12 cellular contexts compared by ENCODE assay signal in the genomic region with DNA sequence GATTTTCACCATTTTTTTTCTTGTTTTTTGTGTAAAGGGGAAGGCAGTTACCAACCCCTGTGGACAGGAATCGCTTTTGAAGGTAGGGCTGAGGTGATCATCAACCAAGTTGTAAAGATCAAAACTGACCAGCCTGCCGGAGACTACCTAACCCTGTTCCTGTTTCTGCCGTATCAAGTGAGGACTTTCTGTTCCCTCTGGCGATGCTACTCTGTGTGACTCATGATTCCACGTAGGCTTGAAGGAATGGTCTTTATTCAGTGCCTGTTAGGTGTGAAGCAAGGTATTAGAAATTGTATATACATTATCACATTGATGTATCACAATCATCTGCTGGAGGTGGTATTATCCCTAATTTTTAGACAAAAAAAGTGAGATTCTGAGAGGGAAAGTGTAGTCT.
DNase-seq lines count a peak whose midpoint lies in the region; ATAC-seq and TF ChIP-seq lines count a peak whose summit lies in the region.
"Had no signal": no experiment of that assay in that cellular context is flagged by ENCODE, and none has a peak within 500 bp of the region (broad histone marks: within the 10 kb centered on the region; RNA-seq: fewer than 3 reads in every experiment).

No MANE protein-coding gene starts in this region.

- TF ChIP-seq CTCF in RWPE1 (conservative IDR thresholded peaks at IDR 0.05; ENCODE audit: low read depth) (no peak), foreskin keratinocyte (conservative IDR thresholded peaks at IDR 0.05) (no peak), type B pancreatic cell (conservative IDR thresholded peaks at IDR 0.05) (no peak)

- CTCF ChIA-PET in RWPE1 (lab: Yijun Ruan, JAX), result interaction anchor here (0.6 kb wide), 1 partner anchor 11 kb away, joined by 3 read pairs; no protein-coding TSS in a partner anchor

- H3K4me1 ChIP-seq in foreskin keratinocyte, result peaks cover 35% of the 10 kb centered on the region

- H3K4me3 Mint-ChIP-seq in type B pancreatic cell, result no peak overlapping the region
- H3K4me3 Mint-ChIP-seq: natural killer cell had no signal

- peak; percentile 99 for ATAC-seq in foreskin keratinocyte
- ATAC-seq: K562, natural killer cell had no signal

- peak overlapping the region; percentile 68 for H3K27ac Mint-ChIP-seq in type B pancreatic cell
- H3K27ac Mint-ChIP-seq: natural killer cell had no signal

- peaks cover 20% of the 10 kb centered on the region for H3K36me3 Mint-ChIP-seq in type B pancreatic cell
- H3K36me3 Mint-ChIP-seq: natural killer cell had no signal

- no peaks in the 10 kb centered on the region for H3K27me3 ChIP-seq in foreskin keratinocyte

- H3K9me3 Mint-ChIP-seq in type B pancreatic cell, result peaks cover 9% of the 10 kb centered on the region
- H3K9me3 Mint-ChIP-seq: natural killer cell had no signal

- H3K27me3 Mint-ChIP-seq in type B pancreatic cell, result no peaks in the 10 kb centered on the region

- DNase-seq in HCEC 1CT (peak; percentile 74), RWPE1 (ENCODE audit: low spot score) (peak; percentile 86), foreskin keratinocyte (peak; percentile 81 to 93), type B pancreatic cell (ENCODE audit: extremely low spot score, unreplicated experiment) (no peak), OCI-M1 (lab: John Stamatoyannopoulos, UW) (no peak), GM19238 (ENCODE audit: insufficient read length, low spot score) (no peak)
- DNase-seq in stimulated activated CD4-positive, alpha-beta T cell treated with anti-CD3 and anti-CD28 coated beads, Interleukin-2, amount 100 ng/mL, for 24 hours, result no peak
- DNase-seq: activated T-cell treated with anti-CD3 and anti-CD28 coated beads, Interleukin-2, amount 50 U/mL, for 48 hours; erythroblast; natural killer cell; NCI-H2107 had no signal

- peaks cover 36% of the 10 kb centered on the region for H3K4me1 Mint-ChIP-seq in type B pancreatic cell (ENCODE audit: unreplicated experiment)
- H3K4me1 Mint-ChIP-seq: natural killer cell had no signal

- H3K27ac ChIP-seq in RWPE1 (peak overlapping the region; percentile 28; the same call in 1 of the 2 replicates), foreskin keratinocyte (peak overlapping the region; percentile 74)

- POLR2A ChIA-PET in RWPE1 (lab: Yijun Ruan, JAX; ENCODE audit: low non-redundant PET), result no interaction called here

Comparison
In these comparisons a context has a peak if more than half of its experiments do, and no peak if none do; other contexts are left out.
1. DNase-seq: peak in HCEC 1CT (single experiment), RWPE1 (single experiment) and foreskin keratinocyte (2 of 2); none in type B pancreatic cell (single experiment), OCI-M1 (single experiment), stimulated activated CD4-positive, alpha-beta T cell treated with anti-CD3 and anti-CD28 coated beads, Interleukin-2, amount 100 ng/mL, for 24 hours (0 of 2) and GM19238 (single experiment).